20 cellular contexts compared by ENCODE assay signal in the genomic region with DNA sequence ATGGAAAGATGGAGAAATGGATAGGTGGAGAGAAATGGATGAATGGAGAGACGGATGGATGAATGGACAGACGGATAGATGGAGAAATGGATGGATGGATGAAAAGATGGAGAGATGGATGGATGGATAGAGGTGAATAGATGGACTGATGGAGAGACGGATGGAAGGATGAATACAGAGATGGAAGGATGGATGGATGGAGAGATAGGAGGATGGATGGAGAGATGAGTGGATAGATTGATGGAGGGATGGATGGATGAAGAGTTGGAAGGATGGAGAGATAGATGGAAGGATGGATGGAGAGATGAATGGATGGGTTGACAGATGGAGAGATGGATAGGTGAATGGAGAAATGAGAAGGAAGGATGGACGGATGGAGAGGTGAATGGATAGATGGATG.
DNase-seq lines count a peak whose midpoint lies in the region; ATAC-seq, FAIRE-seq and TF ChIP-seq lines count a peak whose summit lies in the region.
"Had no signal": no experiment of that assay in that cellular context is flagged by ENCODE, and none has a peak within 500 bp of the region (broad histone marks: within the 10 kb centered on the region; RNA-seq: fewer than 3 reads in every experiment).

No MANE protein-coding gene starts in this region.

- H3K4me3 ChIP-seq in HepG2 (replicated peaks in 1 of 3; ENCODE audit: insufficient read depth in 1 of 3, low read depth in 2 of 3, low read length in 3 of 3) (no peak overlapping the region), right lobe of liver (no peak overlapping the region)
- H3K4me3 ChIP-seq: BLaER1 treated with 17β-estradiol and CSF1 and Interleukin-3, amounts not matched to agents 10 nM and 100 nM; GM23338 had no signal

- POLR2A ChIA-PET in HepG2 (lab: Yijun Ruan, JAX): interaction anchor here (1.3 kb wide), 1 partner anchor 14 kb away, joined by 7 read pairs; no protein-coding TSS in a partner anchor

- H3K9me3 ChIP-seq in HepG2 (ENCODE audit: low read length) (no peaks in the 10 kb centered on the region), right lobe of liver (no peaks in the 10 kb centered on the region)
- H3K9me3 ChIP-seq: BLaER1 treated with 17β-estradiol and CSF1 and Interleukin-3, amounts not matched to agents 10 nM and 100 nM had no signal

- H2AFZ ChIP-seq in HepG2 (ENCODE audit: low read length): no peak overlapping the region
- H2AFZ ChIP-seq: GM23338 had no signal

- BruUV-seq in HepG2 (replicated peaks; lab: Mats Ljungman, UMichigan): no TSS peak

- H3K36me3 Mint-ChIP-seq in brain: no peaks in the 10 kb centered on the region
- peaks cover 5% of the 10 kb centered on the region for H3K36me3 Mint-ChIP-seq in glutamatergic neuron (ENCODE audit: unreplicated experiment)
- H3K36me3 Mint-ChIP-seq: CD4-positive, alpha-beta memory T cell had no signal

- no peak for TF ChIP-seq EP300 in HepG2 (IDR thresholded peaks at IDR 0.05; ENCODE audit: low read depth in 2 of 2, low read length in 2 of 2)
- TF ChIP-seq EP300 in HepG2 (CRISPR knock-in tag; IDR thresholded peaks at IDR 0.05; ENCODE audit: borderline replicate concordance): no peak

- FAIRE-seq in HepG2 (lab: Jason Lieb, UNC) (no peak), HTR-8/SVneo (lab: Jason Lieb, UNC) (no peak)
- FAIRE-seq: D721Med, G401.6, GM12891 had no signal

- ATAC-seq in HepG2 (no peak), right lobe of liver (no peak), GM21526 (IDR thresholded peaks at IDR 0.05; ENCODE audit: low FRiP score, unreplicated experiment) (no peak)
- ATAC-seq: GM23338 had no signal

- no peaks in the 10 kb centered on the region for H3K27me3 ChIP-seq in HepG2 (ENCODE audit: control insufficient read depth in 1 of 2, insufficient read depth in 2 of 2, low read length in 2 of 2)
- H3K27me3 ChIP-seq in right lobe of liver: no peaks in the 10 kb centered on the region
- H3K27me3 ChIP-seq: BLaER1 treated with 17β-estradiol and CSF1 and Interleukin-3, amounts not matched to agents 10 nM and 100 nM had no signal

- H3K79me2 ChIP-seq in HepG2 (ENCODE audit: insufficient read depth, low read length): no peaks in the 10 kb centered on the region

- H3K9ac ChIP-seq in HepG2 (ENCODE audit: insufficient read depth, low read depth, low read length): no peak overlapping the region
- H3K9ac ChIP-seq: BLaER1 treated with 17β-estradiol and CSF1 and Interleukin-3, amounts not matched to agents 10 nM and 100 nM had no signal

- H3K4me3 Mint-ChIP-seq in brain: no peak overlapping the region
- H3K4me3 Mint-ChIP-seq in glutamatergic neuron (ENCODE audit: unreplicated experiment): peak overlapping the region; percentile 4
- H3K4me3 Mint-ChIP-seq: CD4-positive, alpha-beta memory T cell; GM23338 had no signal

- peaks cover 92% of the 10 kb centered on the region for H3K4me1 Mint-ChIP-seq in brain
- H3K4me1 Mint-ChIP-seq in glutamatergic neuron (ENCODE audit: low read depth, unreplicated experiment): peaks cover 25% of the 10 kb centered on the region
- H3K4me1 Mint-ChIP-seq: CD4-positive, alpha-beta memory T cell had no signal

- TF ChIP-seq CTCF in HepG2 (CRISPR knock-in tag; IDR thresholded peaks at IDR 0.05) (no peak), right lobe of liver (IDR thresholded peaks at IDR 0.05) (no peak), brain (conservative IDR thresholded peaks at IDR 0.05) (peak in 1 of 2 experiments; percentile 3), glutamatergic neuron (IDR thresholded peaks at IDR 0.05; ENCODE audit: partially characterized antibody, unreplicated experiment) (no peak)

- CTCF ChIA-PET in HepG2 (lab: Yijun Ruan, JAX; ENCODE audit: low intra/inter-chr PET ratio, low total read pairs): no interaction called here

- peaks cover 3% of the 10 kb centered on the region for H3K27me3 Mint-ChIP-seq in brain
- H3K27me3 Mint-ChIP-seq in glutamatergic neuron (ENCODE audit: unreplicated experiment): peaks cover 11% of the 10 kb centered on the region

- TF ChIP-seq RAD21 in HepG2 (CRISPR knock-in tag; IDR thresholded peaks at IDR 0.05): no peak

- intact Hi-C loops in HepG2 (cut with micrococcal nuclease; ENCODE audit: unreplicated experiment) (no loop called here), right lobe of liver (cut with DNase I) (no loop called here)

- H4K20me1 ChIP-seq in HepG2 (ENCODE audit: insufficient read depth, low read length): peaks cover 6% of the 10 kb centered on the region; the same call in 1 of the 2 replicates

- in situ Hi-C loops in HepG2 (cut with HindIII; ENCODE audit: extremely low pct_ligation_motif_present, low pct_unique_long_range_greater_than_20kb): no loop called here

- H3K4me2 ChIP-seq in HepG2 (ENCODE audit: low read depth, low read length): no peak overlapping the region
- H3K4me2 ChIP-seq: GM23338 had no signal

- H3K36me3 ChIP-seq in HepG2 (replicated peaks in 1 of 2; ENCODE audit: control insufficient read depth in 1 of 2, insufficient read depth in 2 of 2, low read length in 2 of 2) (no peaks in the 10 kb centered on the region), right lobe of liver (no peaks in the 10 kb centered on the region)

- H3K27ac Mint-ChIP-seq in brain: peak overlapping the region in 3 of 5 experiments; percentile 42 to 94 (median 60)
- no peak overlapping the region for H3K27ac Mint-ChIP-seq in glutamatergic neuron (ENCODE audit: unreplicated experiment)
- H3K27ac Mint-ChIP-seq: GM23338 had no signal

- TF ChIP-seq POLR2A in HepG2 (IDR thresholded peaks at IDR 0.05; ENCODE audit: insufficient read depth in 1 of 2, low read depth in 2 of 2, low read length in 2 of 2): no peak
- TF ChIP-seq POLR2A in right lobe of liver (IDR thresholded peaks at IDR 0.05): no peak

- H3K4me1 ChIP-seq in HepG2 (ENCODE audit: insufficient read depth, low read length) (peaks cover 40% of the 10 kb centered on the region), right lobe of liver (no peaks in the 10 kb centered on the region)

- DNase-seq in HepG2 (ENCODE audit: low spot score) (no peak), right lobe of liver (no peak), glutamatergic neuron (no peak), HTR-8/SVneo (ENCODE audit: insufficient read length, low spot score) (no peak), germinal center (ENCODE audit: low spot score) (no peak)
- no peak for DNase-seq in stimulated activated CD4-positive, alpha-beta T cell treated with anti-CD3 and anti-CD28 coated beads, Interleukin-12 subunit alpha, Interleukin-12 subunit beta, amount 100 ng/mL, for 4 hours
- DNase-seq: 8988T; AML-193; CD4-positive, alpha-beta memory T cell; COR-L47; DMS153; EL; H7 had no signal

- H3K9me3 Mint-ChIP-seq in brain (peaks cover 0 to 3% (median 0%) of the 10 kb centered on the region in 5 experiments), glutamatergic neuron (ENCODE audit: unreplicated experiment) (peaks cover 14% of the 10 kb centered on the region)
- H3K9me3 Mint-ChIP-seq: CD4-positive, alpha-beta memory T cell; GM23338 had no signal

- 86% methylated on average over 4 of the region's 4 CpGs for WGBS in HepG2 (ENCODE audit: low lambda C conversion rate)
- 58% methylated on average over 4 of the region's 4 CpGs for WGBS in right lobe of liver (ENCODE audit: insufficient coverage, low coverage, low lambda C conversion rate, missing lambda C conversion rate)

- H3K27ac ChIP-seq in HepG2 (ENCODE audit: extremely low read length, insufficient read depth, low read length) (no peak overlapping the region), right lobe of liver (no peak overlapping the region)
- H3K27ac ChIP-seq: BLaER1 treated with 17β-estradiol and CSF1 and Interleukin-3, amounts not matched to agents 10 nM and 100 nM had no signal

TF ChIP-seq in HepG2, 621 proteins besides CTCF, POLR2A, EP300 and RAD21 (continues in another document):
- 0 out of 2 replicates have a peak, but pooled peaks have one; percentile 77 for TF ChIP-seq ARNT (IDR thresholded peaks at IDR 0.05)
- TF ChIP-seq, protein P1, sequence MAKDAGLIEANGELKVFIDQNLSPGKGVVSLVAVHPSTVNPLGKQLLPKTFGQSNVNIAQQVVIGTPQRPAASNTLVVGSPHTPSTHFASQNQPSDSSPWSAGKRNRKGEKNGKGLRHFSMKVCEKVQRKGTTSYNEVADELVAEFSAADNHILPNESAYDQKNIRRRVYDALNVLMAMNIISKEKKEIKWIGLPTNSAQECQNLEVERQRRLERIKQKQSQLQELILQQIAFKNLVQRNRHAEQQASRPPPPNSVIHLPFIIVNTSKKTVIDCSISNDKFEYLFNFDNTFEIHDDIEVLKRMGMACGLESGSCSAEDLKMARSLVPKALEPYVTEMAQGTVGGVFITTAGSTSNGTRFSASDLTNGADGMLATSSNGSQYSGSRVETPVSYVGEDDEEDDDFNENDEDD (CRISPR knock-in tag; IDR thresholded peaks at IDR 0.05; ENCODE audit: borderline replicate concordance): no peak
- no peak for TF ChIP-seq CC2D1A (CRISPR knock-in tag; IDR thresholded peaks at IDR 0.05)
- TF ChIP-seq ZNF335 (CRISPR knock-in tag; IDR thresholded peaks at IDR 0.05): no peak
- no peak for TF ChIP-seq PLRG1 (conservative IDR thresholded peaks at IDR 0.05)
- TF ChIP-seq, protein P2, sequence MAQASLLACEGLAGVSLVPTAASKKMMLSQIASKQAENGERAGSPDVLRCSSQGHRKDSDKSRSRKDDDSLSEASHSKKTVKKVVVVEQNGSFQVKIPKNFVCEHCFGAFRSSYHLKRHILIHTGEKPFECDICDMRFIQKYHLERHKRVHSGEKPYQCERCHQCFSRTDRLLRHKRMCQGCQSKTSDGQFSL (CRISPR knock-in tag; IDR thresholded peaks at IDR 0.05): no peak
- TF ChIP-seq, protein P3, sequence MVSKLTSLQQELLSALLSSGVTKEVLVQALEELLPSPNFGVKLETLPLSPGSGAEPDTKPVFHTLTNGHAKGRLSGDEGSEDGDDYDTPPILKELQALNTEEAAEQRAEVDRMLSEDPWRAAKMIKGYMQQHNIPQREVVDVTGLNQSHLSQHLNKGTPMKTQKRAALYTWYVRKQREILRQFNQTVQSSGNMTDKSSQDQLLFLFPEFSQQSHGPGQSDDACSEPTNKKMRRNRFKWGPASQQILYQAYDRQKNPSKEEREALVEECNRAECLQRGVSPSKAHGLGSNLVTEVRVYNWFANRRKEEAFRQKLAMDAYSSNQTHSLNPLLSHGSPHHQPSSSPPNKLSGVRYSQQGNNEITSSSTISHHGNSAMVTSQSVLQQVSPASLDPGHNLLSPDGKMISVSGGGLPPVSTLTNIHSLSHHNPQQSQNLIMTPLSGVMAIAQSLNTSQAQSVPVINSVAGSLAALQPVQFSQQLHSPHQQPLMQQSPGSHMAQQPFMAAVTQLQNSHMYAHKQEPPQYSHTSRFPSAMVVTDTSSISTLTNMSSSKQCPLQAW (CRISPR knock-in tag; IDR thresholded peaks at IDR 0.05): no peak
- TF ChIP-seq ZNF510 (CRISPR knock-in tag; IDR thresholded peaks at IDR 0.05; ENCODE audit: low read depth): no peak
- no peak for TF ChIP-seq FOXK2 (IDR thresholded peaks at IDR 0.05)
- TF ChIP-seq NFIC (IDR thresholded peaks at IDR 0.05; ENCODE audit: low read length): no peak
- TF ChIP-seq FOXP1 (IDR thresholded peaks at IDR 0.05): 0 out of 2 replicates have a peak, but pooled peaks have one; percentile 42
- TF ChIP-seq FOXP1 (CRISPR knock-in tag; IDR thresholded peaks at IDR 0.05): no peak
- no peak for TF ChIP-seq ZNF343 (CRISPR knock-in tag; IDR thresholded peaks at IDR 0.05)
